Comparison of ENCODE assay signal across 13 cellular contexts in genomic region chr1:22262583-22262982, GRCh38.
DNase-seq lines count a peak whose midpoint lies in the region; ATAC-seq lines count a peak whose summit lies in the region.
"Had no signal": no experiment of that assay in that cellular context is flagged by ENCODE, and none has a peak within 500 bp of the region (broad histone marks: within the 10 kb centered on the region; RNA-seq: fewer than 3 reads in every experiment).

No MANE protein-coding gene starts in this region.

- no peak overlapping the region for H3K23ac ChIP-seq in mesendoderm (ENCODE audit: low read length)

- H2BK15ac ChIP-seq in mesendoderm (replicated peaks; ENCODE audit: low read depth): no peak overlapping the region

- H3K56ac ChIP-seq in mesendoderm (ENCODE audit: low read length): no peak overlapping the region

- no peaks in the 10 kb centered on the region for H4K20me1 ChIP-seq in Karpas-422 (ENCODE audit: insufficient read depth, low read depth, low read length)

- H3K4me2 ChIP-seq in Karpas-422 (ENCODE audit: low read depth, low read length, poor library complexity, severe bottlenecking) (no peak overlapping the region), mesendoderm (ENCODE audit: low read length) (no peak overlapping the region)

- no peak for ATAC-seq in GM21825 (IDR thresholded peaks at IDR 0.05; ENCODE audit: unreplicated experiment)

- H3K79me1 ChIP-seq in mesendoderm (ENCODE audit: low read length): no peaks in the 10 kb centered on the region

- WGBS in mesendoderm (ENCODE audit: extremely low coverage, insufficient coverage, low lambda C conversion rate): no CpG with 5 or more reads among the region's 8 CpGs

- H4K8ac ChIP-seq in mesendoderm (ENCODE audit: low read depth, low read length): no peak overlapping the region

- no peaks in the 10 kb centered on the region for H3K4me1 ChIP-seq in Karpas-422 (ENCODE audit: low read length)
- H3K4me1 ChIP-seq in mesendoderm (ENCODE audit: control insufficient read depth, low read depth, low read length): peaks cover 3% of the 10 kb centered on the region

- no peaks in the 10 kb centered on the region for H3K9me3 ChIP-seq in Karpas-422 (ENCODE audit: low read length)

- H3K27me3 ChIP-seq in Karpas-422 (ENCODE audit: low read length) (no peaks in the 10 kb centered on the region), mesendoderm (ENCODE audit: insufficient read depth, low read length, poor library complexity) (no peaks in the 10 kb centered on the region)

- H3K9me2 ChIP-seq in Karpas-422 (replicated peaks; ENCODE audit: insufficient read depth, low read length): no peaks in the 10 kb centered on the region

- H3K36me3 ChIP-seq in Karpas-422 (ENCODE audit: insufficient read depth, low read length) (no peaks in the 10 kb centered on the region), mesendoderm (ENCODE audit: control insufficient read depth, insufficient read depth, low read length) (no peaks in the 10 kb centered on the region)

- H3K4me3 ChIP-seq in Karpas-422 (ENCODE audit: low read length) (no peak overlapping the region), mesendoderm (ENCODE audit: low read length) (no peak overlapping the region)
- H3K4me3 ChIP-seq: skin epidermis had no signal

- H2BK5ac ChIP-seq in mesendoderm (ENCODE audit: low read length): no peak overlapping the region

- no peak overlapping the region for H4K5ac ChIP-seq in mesendoderm (ENCODE audit: low read length)

- H3K9ac ChIP-seq in Karpas-422 (ENCODE audit: low read length): no peak overlapping the region
- H3K9ac ChIP-seq in mesendoderm (ENCODE audit: low read length): no peak overlapping the region

- H3K18ac ChIP-seq in mesendoderm (ENCODE audit: low read length): no peak overlapping the region

- H3K4ac ChIP-seq in mesendoderm (ENCODE audit: low read depth, low read length): no peak overlapping the region

- H3K79me2 ChIP-seq in Karpas-422 (ENCODE audit: low read length) (no peaks in the 10 kb centered on the region), mesendoderm (ENCODE audit: control insufficient read depth, insufficient read depth, low read length) (no peaks in the 10 kb centered on the region)

- H2AK5ac ChIP-seq in mesendoderm (ENCODE audit: low read length): no peak overlapping the region

- H2AFZ ChIP-seq in Karpas-422 (ENCODE audit: low read length): no peak overlapping the region

- peak; percentile 34 for DNase-seq in NCI-H1105 treated with DMSO at 0.1 percent for 48 hours (lab: John Stamatoyannopoulos, UW)
- DNase-seq in NCI-H1105 (lab: John Stamatoyannopoulos, UW): no peak
- peak; percentile 52 for DNase-seq in Karpas-422
- DNase-seq in SHP77 (lab: John Stamatoyannopoulos, UW): peak; percentile 71 to 75
- peak; percentile 94 for DNase-seq in mesendoderm
- DNase-seq in NCI-H1048 (lab: John Stamatoyannopoulos, UW): no peak
- DNase-seq in AG20443 (ENCODE audit: low spot score): no peak
- DNase-seq: activated gamma-delta T cell, Calu3, dermis blood vessel endothelial cell, nucleus accumbens had no signal

- no peak overlapping the region for H2BK120ac ChIP-seq in mesendoderm (ENCODE audit: low read depth, low read length)

- H3K27ac ChIP-seq in Karpas-422 (ENCODE audit: low read length) (no peak overlapping the region), mesendoderm (ENCODE audit: low read depth, low read length) (no peak overlapping the region)
- H3K27ac ChIP-seq: skin epidermis had no signal

Comparison
In these comparisons a context has a peak if more than half of its experiments do, and no peak if none do; other contexts are left out.
1. DNase-seq: peak in NCI-H1105 treated with DMSO at 0.1 percent for 48 hours (single experiment), Karpas-422 (single experiment), SHP77 (2 of 2) and mesendoderm (single experiment); none in NCI-H1105 (single experiment), NCI-H1048 (single experiment) and AG20443 (single experiment).